In genomic region chr10:824497-824896, GRCh38 we compare ENCODE assay signal across 19 cellular contexts.
DNase-seq lines count a peak whose midpoint lies in the region; ATAC-seq and TF ChIP-seq lines count a peak whose summit lies in the region.
"Had no signal": no experiment of that assay in that cellular context is flagged by ENCODE, and none has a peak within 500 bp of the region (broad histone marks: within the 10 kb centered on the region; RNA-seq: fewer than 3 reads in every experiment).

No MANE protein-coding gene starts in this region.

- intact Hi-C loops in left colon (cut with DNase I, micrococcal nuclease) (no loop called here), prostate gland (cut with DNase I) (no loop called here)

- POLR2A ChIA-PET in HEK293 (lab: Yijun Ruan, JAX), result no interaction called here

- no peak for TF ChIP-seq CTCF in HEK293 (tag by site-specific recombination; IDR thresholded peaks at IDR 0.05)
- no peak for TF ChIP-seq CTCF in prostate gland (IDR thresholded peaks at IDR 0.05)

- no peaks in the 10 kb centered on the region for H3K27me3 ChIP-seq in prostate gland (replicated peaks; ENCODE audit: insufficient read depth)

- no peak for TF ChIP-seq POLR2A in prostate gland (IDR thresholded peaks at IDR 0.05)

- peak; percentile 4 for DNase-seq in DMS79 treated with DMSO at 0.1 percent for 48 hours (lab: John Stamatoyannopoulos, UW)
- DNase-seq in DMS79 (lab: John Stamatoyannopoulos, UW), result no peak
- DNase-seq in left colon, result no peak
- no peak for DNase-seq in prostate gland (ENCODE audit: low spot score)
- no peak for DNase-seq in Kasumi-1 (lab: John Stamatoyannopoulos, UW)
- no peak for DNase-seq in activated CD8-positive, alpha-beta memory T cell treated with anti-CD3 and anti-CD28 coated beads for 24 hours
- DNase-seq in activated effector memory CD4-positive, alpha-beta T cell treated with Interleukin-2 at 50 U/mL for 16 hours, result no peak
- DNase-seq: 8988T; CD4-positive, alpha-beta T cell; DMS53; KBM-7; NCI-H1417 treated with DMSO at 0.1 percent for 48 hours; NCI-H1930; NCI-H526; PC-3; RPMI8226; SIG-M5 had no signal

- peaks cover 10 to 98% of the 10 kb centered on the region in 2 experiments for H3K36me3 ChIP-seq in HEK293 (ENCODE audit: control insufficient read depth in 2 of 2, insufficient read depth in 1 of 2, low read length in 2 of 2)
- peaks cover 3 to 6% of the 10 kb centered on the region in 2 donors for H3K36me3 ChIP-seq in prostate gland

- ATAC-seq in left colon, result peak; percentile 18
- ATAC-seq: HepG2, PC-3 had no signal

- H3K27ac ChIP-seq in HEK293 (ENCODE audit: extremely low read depth, low read depth, low read length) (no peak overlapping the region), prostate gland (peak overlapping the region; percentile 8 to 63)

- H3K4me1 ChIP-seq in HEK293 (ENCODE audit: control insufficient read depth, insufficient read depth, low read length) (no peaks in the 10 kb centered on the region), prostate gland (replicated peaks) (no peaks in the 10 kb centered on the region)

- WGBS in prostate gland, result 91% methylated on average over 4 of the region's 4 CpGs

- H3K4me3 ChIP-seq in HEK293 (ENCODE audit: low read depth, low read length) (no peak overlapping the region), prostate gland (no peak overlapping the region)

- H3K9me3 ChIP-seq in HEK293 (ENCODE audit: control insufficient read depth, insufficient read depth, low read depth, low read length) (no peaks in the 10 kb centered on the region), prostate gland (no peaks in the 10 kb centered on the region)

- CTCF ChIA-PET in HEK293 (lab: Yijun Ruan, JAX), result no interaction called here

TF ChIP-seq in HEK293, 187 proteins besides CTCF, POLR2A, EP300 and RAD21:
- TF ChIP-seq KLF1 (tag by site-specific recombination; IDR thresholded peaks at IDR 0.05) (0 out of 2 replicates have a peak, but pooled peaks have one; percentile 16), ZNF510 (tag by site-specific recombination; IDR thresholded peaks at IDR 0.05; ENCODE audit: insufficient replicate concordance) (no peak), REST (tag by site-specific recombination; IDR thresholded peaks at IDR 0.05) (no peak)
- TF ChIP-seq, protein P1, sequence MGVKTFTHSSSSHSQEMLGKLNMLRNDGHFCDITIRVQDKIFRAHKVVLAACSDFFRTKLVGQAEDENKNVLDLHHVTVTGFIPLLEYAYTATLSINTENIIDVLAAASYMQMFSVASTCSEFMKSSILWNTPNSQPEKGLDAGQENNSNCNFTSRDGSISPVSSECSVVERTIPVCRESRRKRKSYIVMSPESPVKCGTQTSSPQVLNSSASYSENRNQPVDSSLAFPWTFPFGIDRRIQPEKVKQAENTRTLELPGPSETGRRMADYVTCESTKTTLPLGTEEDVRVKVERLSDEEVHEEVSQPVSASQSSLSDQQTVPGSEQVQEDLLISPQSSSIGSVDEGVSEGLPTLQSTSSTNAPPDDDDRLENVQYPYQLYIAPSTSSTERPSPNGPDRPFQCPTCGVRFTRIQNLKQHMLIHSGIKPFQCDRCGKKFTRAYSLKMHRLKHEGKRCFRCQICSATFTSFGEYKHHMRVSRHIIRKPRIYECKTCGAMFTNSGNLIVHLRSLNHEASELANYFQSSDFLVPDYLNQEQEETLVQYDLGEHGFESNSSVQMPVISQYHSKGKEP (tag by site-specific recombination; IDR thresholded peaks at IDR 0.05), result no peak
